Comparison of ENCODE assay signal across 10 cellular contexts in the genomic region with DNA sequence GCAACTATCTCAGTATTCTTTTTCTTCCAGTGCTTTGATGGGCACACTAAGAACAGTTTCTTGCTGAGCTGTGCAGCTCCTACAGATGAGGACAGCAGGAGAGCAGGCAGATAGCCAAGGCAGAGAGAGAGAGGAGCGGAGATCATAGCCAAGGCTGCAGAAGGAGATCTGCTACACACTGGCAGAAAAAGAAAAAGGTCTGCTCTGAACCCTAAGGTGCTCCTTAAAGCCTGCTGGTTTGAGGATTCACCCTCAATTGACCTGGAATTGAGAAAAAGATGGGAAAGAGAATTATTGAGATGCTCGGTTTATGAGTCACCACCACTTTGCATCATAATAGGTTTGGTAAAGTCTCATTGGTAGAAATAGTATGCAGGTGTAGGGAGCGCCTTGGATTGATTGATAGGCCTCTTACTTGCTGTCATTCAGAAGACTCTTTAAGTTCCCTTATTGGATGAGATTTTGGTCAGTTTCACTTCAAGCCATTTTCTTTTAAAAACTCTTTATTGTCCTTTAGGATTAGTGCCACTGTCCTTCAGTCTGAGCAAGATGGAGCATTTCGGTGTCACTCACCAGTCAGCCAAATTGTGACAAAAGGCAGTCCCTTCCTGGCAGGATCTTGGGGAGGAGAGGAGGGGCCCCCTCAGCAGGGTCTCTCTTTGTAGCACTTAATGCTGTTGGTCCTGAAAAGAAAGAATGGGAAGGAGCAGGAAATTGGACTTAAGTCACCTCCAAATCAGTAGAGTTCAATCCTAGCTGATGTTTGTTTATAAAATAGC.
DNase-seq lines count a peak whose midpoint lies in the region; ATAC-seq and TF ChIP-seq lines count a peak whose summit lies in the region.
"Had no signal": no experiment of that assay in that cellular context is flagged by ENCODE, and none has a peak within 500 bp of the region (broad histone marks: within the 10 kb centered on the region; RNA-seq: fewer than 3 reads in every experiment).

No MANE protein-coding gene starts in this region.

- WGBS in SK-N-SH (ENCODE audit: low lambda C conversion rate), result 57% methylated on average over 4 of the region's 4 CpGs

- CTCF ChIA-PET in SK-N-SH (lab: Yijun Ruan, JAX), result interaction anchor here (0.6 kb wide), 1 partner anchor 590 kb away, joined by 3 read pairs; no protein-coding TSS in a partner anchor

- no peaks in the 10 kb centered on the region for H4K20me1 ChIP-seq in SK-N-SH (ENCODE audit: insufficient read depth)

- DNase-seq in SK-N-SH (no peak), chondrocyte (ENCODE audit: low spot score) (no peak), kidney tubule cell (ENCODE audit: low spot score) (peak; percentile 76), upper lobe of right lung (no peak)
- DNase-seq in NK-92 treated with Interleukin-12 subunit alpha and Interleukin-12 subunit beta, amount 100 ng/mL, for 24 hours (lab: John Stamatoyannopoulos, UW), result no peak
- DNase-seq in stimulated activated effector memory CD8-positive, alpha-beta T cell treated with anti-CD3 and anti-CD28 coated beads, Interleukin-12 subunit alpha, Interleukin-12 subunit beta, amount 100 ng/mL, for 72 hours (ENCODE audit: low spot score in 2 of 2), result no peak
- DNase-seq: NCI-H1105 had no signal

- H2AFZ ChIP-seq in SK-N-SH (ENCODE audit: low read depth), result no peak overlapping the region

- no peaks in the 10 kb centered on the region for H3K36me3 ChIP-seq in SK-N-SH (replicated peaks in 1 of 2; ENCODE audit: control insufficient read depth in 1 of 2, insufficient read depth in 2 of 2, low read length in 1 of 2)
- H3K36me3 ChIP-seq in upper lobe of right lung, result no peaks in the 10 kb centered on the region

- H3K79me2 ChIP-seq in SK-N-SH (ENCODE audit: insufficient read depth), result no peaks in the 10 kb centered on the region

- no peak for TF ChIP-seq EP300 in SK-N-SH (IDR thresholded peaks at IDR 0.05; ENCODE audit: borderline replicate concordance in 1 of 2, low read depth in 1 of 2, low read length in 1 of 2)

- H3K4me1 Mint-ChIP-seq in chondrocyte (ENCODE audit: low read depth), result peaks cover 19% of the 10 kb centered on the region
- no peaks in the 10 kb centered on the region for H3K4me1 Mint-ChIP-seq in stimulated activated effector memory CD8-positive, alpha-beta T cell treated with anti-CD3 and anti-CD28 coated beads, Interleukin-12 subunit alpha, Interleukin-12 subunit beta, amount 100 ng/mL, for 72 hours

- no peak overlapping the region for H3K4me3 ChIP-seq in SK-N-SH (ENCODE audit: low read depth in 2 of 2, low read length in 1 of 2)
- no peak overlapping the region for H3K4me3 ChIP-seq in upper lobe of right lung

- no peak overlapping the region for H3K4me2 ChIP-seq in SK-N-SH

- POLR2A ChIA-PET in SK-N-SH (lab: Yijun Ruan, JAX), result no interaction called here

- H3K9ac ChIP-seq in SK-N-SH, result no peak overlapping the region

- no peaks in the 10 kb centered on the region for H3K27me3 Mint-ChIP-seq in chondrocyte (ENCODE audit: low read depth)
- H3K27me3 Mint-ChIP-seq: activated naive CD8-positive, alpha-beta T cell had no signal

- no peaks in the 10 kb centered on the region for H3F3A ChIP-seq in SK-N-SH (replicated peaks; ENCODE audit: insufficient read depth)

- intact Hi-C loops in upper lobe of right lung (cut with DNase I), result no loop called here

- H3K4me3 Mint-ChIP-seq in chondrocyte (ENCODE audit: unreplicated experiment), result no peak overlapping the region
- no peak overlapping the region for H3K4me3 Mint-ChIP-seq in stimulated activated effector memory CD8-positive, alpha-beta T cell treated with anti-CD3 and anti-CD28 coated beads, Interleukin-12 subunit alpha, Interleukin-12 subunit beta, amount 100 ng/mL, for 72 hours
- H3K4me3 Mint-ChIP-seq: activated naive CD8-positive, alpha-beta T cell had no signal

- ATAC-seq in SK-N-SH treated with all-trans-retinoic acid at 6 μM for 48 hours, result peak; percentile 57
- ATAC-seq in upper lobe of right lung, result peak; percentile 49
- no peak for ATAC-seq in HG02884 (IDR thresholded peaks at IDR 0.05; ENCODE audit: unreplicated experiment)
- ATAC-seq in stimulated activated effector memory CD8-positive, alpha-beta T cell treated with anti-CD3 and anti-CD28 coated beads, Interleukin-12 subunit alpha, Interleukin-12 subunit beta, amount 100 ng/mL, for 72 hours, result no peak

- H3K27ac Mint-ChIP-seq in chondrocyte (ENCODE audit: unreplicated experiment), result peak overlapping the region; percentile 1
- no peak overlapping the region for H3K27ac Mint-ChIP-seq in stimulated activated effector memory CD8-positive, alpha-beta T cell treated with anti-CD3 and anti-CD28 coated beads, Interleukin-12 subunit alpha, Interleukin-12 subunit beta, amount 100 ng/mL, for 72 hours
- H3K27ac Mint-ChIP-seq: activated naive CD8-positive, alpha-beta T cell had no signal

- no peaks in the 10 kb centered on the region for H3K9me3 ChIP-seq in SK-N-SH
- no peaks in the 10 kb centered on the region for H3K9me3 ChIP-seq in upper lobe of right lung

- H3K4me1 ChIP-seq in SK-N-SH (ENCODE audit: control insufficient read depth in 1 of 2, insufficient read depth in 2 of 2, low read depth in 1 of 2, low read length in 1 of 2) (no peaks in the 10 kb centered on the region), upper lobe of right lung (peaks cover 16% of the 10 kb centered on the region)

- H3K27me3 ChIP-seq in SK-N-SH (ENCODE audit: insufficient read depth), result no peaks in the 10 kb centered on the region
- H3K27me3 ChIP-seq in upper lobe of right lung, result no peaks in the 10 kb centered on the region

- TF ChIP-seq CTCF in SK-N-SH (IDR thresholded peaks at IDR 0.05), result no peak
- no peak for TF ChIP-seq CTCF in chondrocyte (IDR thresholded peaks at IDR 0.05)
- TF ChIP-seq CTCF in upper lobe of right lung (IDR thresholded peaks at IDR 0.05), result no peak

- H3K9me2 ChIP-seq in SK-N-SH, result no peaks in the 10 kb centered on the region

- no peaks in the 10 kb centered on the region for H3K9me3 Mint-ChIP-seq in chondrocyte (ENCODE audit: low read depth)
- H3K9me3 Mint-ChIP-seq in stimulated activated effector memory CD8-positive, alpha-beta T cell treated with anti-CD3 and anti-CD28 coated beads, Interleukin-12 subunit alpha, Interleukin-12 subunit beta, amount 100 ng/mL, for 72 hours, result peaks cover 10% of the 10 kb centered on the region

- no peak overlapping the region for H3K27ac ChIP-seq in SK-N-SH (ENCODE audit: low read depth in 2 of 2, low read length in 1 of 2)
- no peak overlapping the region for H3K27ac ChIP-seq in upper lobe of right lung

- no peaks in the 10 kb centered on the region for H3K36me3 Mint-ChIP-seq in chondrocyte (ENCODE audit: low read depth)
- no peaks in the 10 kb centered on the region for H3K36me3 Mint-ChIP-seq in stimulated activated effector memory CD8-positive, alpha-beta T cell treated with anti-CD3 and anti-CD28 coated beads, Interleukin-12 subunit alpha, Interleukin-12 subunit beta, amount 100 ng/mL, for 72 hours
- H3K36me3 Mint-ChIP-seq: activated naive CD8-positive, alpha-beta T cell had no signal

- TF ChIP-seq RAD21 in SK-N-SH (IDR thresholded peaks at IDR 0.05; ENCODE audit: low read length), result no peak

TF ChIP-seq in SK-N-SH treated with all-trans-retinoic acid at 6 μM for 48 hours, 23 proteins besides CTCF, POLR2A, EP300 and RAD21:
- no peak for TF ChIP-seq BACH2 (CRISPR knock-in tag; IDR thresholded peaks at IDR 0.05; ENCODE audit: borderline replicate concordance)
- TF ChIP-seq ISL1 (CRISPR knock-in tag; IDR thresholded peaks at IDR 0.05), result peak; percentile 22; the same call in 1 of the 2 replicates
TF ChIP-seq in SK-N-SH treated with all-trans-retinoic acid at 6 μM for 48 hours: peak in this region for 1.

TF ChIP-seq in SK-N-SH, 30 proteins besides CTCF, POLR2A, EP300 and RAD21:
- TF ChIP-seq YY1 (IDR thresholded peaks at IDR 0.05; ENCODE audit: low read depth), result no peak
- no peak for TF ChIP-seq ELF1 (IDR thresholded peaks at IDR 0.05)

Comparison
In these comparisons a context has a peak if more than half of its experiments do, and no peak if none do; other contexts are left out.
1. ATAC-seq: peak in SK-N-SH treated with all-trans-retinoic acid at 6 μM for 48 hours (single experiment) and upper lobe of right lung (single experiment); none in HG02884 (single experiment) and stimulated activated effector memory CD8-positive, alpha-beta T cell treated with anti-CD3 and anti-CD28 coated beads, Interleukin-12 subunit alpha, Interleukin-12 subunit beta, amount 100 ng/mL, for 72 hours (single experiment).